20 cellular contexts compared by ENCODE assay signal in the genomic region with DNA sequence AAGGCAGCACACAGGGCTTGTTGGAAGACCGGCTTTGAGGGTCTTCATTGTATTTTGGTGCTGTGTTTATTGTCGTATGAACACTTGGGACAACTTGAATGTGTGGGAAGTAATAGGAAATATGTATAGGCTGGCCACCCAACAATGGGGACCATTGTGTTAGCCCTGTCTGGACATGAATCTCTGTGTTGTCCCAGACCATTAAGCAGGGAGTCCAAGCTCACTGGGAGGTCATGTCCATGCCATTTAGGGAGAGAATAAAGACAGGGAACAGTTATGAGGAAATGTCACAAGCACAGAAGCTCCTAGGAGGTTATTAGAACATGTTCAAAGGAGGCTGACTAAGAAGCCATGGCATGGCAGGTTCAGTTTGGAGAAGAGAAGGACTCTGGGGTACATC.
"Had no signal": no experiment of that assay in that cellular context is flagged by ENCODE, and none has a peak within 500 bp of the region (broad histone marks: within the 10 kb centered on the region; RNA-seq: fewer than 3 reads in every experiment).

No MANE protein-coding gene starts in this region.

- H3K27me3 ChIP-seq: SJCRH30 had no signal

- H3K9me3 ChIP-seq: MG63, SJCRH30 had no signal

- H3K36me3 ChIP-seq: MG63, SJCRH30 had no signal

- DNase-seq: Karpas-422, KG1, MG63, NCI-H1092, NCI-H1105 treated with DMSO at 0.1 percent for 48 hours, NCI-H1436, NCI-H187, NCI-H2029, NCI-H2081 treated with DMSO at 0.1 percent for 48 hours, NCI-H2171, NCI-H226, NCI-H446, NCI-H510A, NCI-H524 treated with DMSO at 0.1 percent for 48 hours, NCI-H69, NCI-H774, SHP77 treated with DMSO at 0.1 percent for 48 hours had no signal

- H3K4me3 ChIP-seq: MG63, SJCRH30, SK-N-MC had no signal

- H3K27ac ChIP-seq: RWPE1, SJCRH30, SK-N-MC had no signal
